In the genomic region with DNA sequence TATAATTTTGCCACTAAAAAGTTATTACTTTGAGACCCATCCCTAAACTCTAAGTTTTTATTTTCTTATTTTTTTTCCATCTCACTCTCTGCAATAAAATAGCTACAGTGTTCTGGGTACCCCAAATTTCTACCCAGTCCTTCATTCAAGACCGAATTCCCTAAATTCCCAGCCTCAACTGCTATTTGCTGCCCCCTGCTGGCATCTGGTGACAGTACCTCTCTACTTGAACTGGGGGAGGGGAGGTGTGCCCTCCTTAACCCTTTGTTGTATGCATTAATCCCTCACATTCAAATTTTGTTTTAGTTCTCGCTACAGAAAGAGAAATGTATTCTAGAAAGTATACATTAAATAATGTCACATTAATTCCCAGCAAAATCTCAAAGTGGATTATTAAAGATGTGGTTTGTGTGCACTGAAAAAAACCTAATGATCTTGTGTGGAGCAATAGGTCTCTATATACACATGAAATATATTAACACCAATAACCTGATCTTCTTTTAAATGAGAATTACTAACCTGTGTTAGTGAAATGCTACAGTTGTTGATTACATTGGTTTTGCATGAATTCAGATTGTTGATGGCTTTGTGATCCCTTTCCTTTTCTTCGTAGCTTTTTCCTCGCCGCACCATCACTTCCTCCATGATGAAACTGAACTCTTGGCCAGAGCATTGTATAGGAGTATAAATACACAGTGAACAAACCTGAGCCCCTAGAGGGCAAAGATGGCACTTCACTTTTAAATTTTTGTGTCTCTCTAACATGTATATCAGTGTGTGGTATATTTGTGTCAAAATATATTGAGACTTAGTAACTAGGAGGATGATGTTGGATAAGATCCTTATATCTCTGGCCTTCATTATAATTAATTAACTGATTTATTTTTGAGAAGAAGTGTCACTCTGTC, we compare ENCODE assay signal across 8 cellular contexts.
DNase-seq lines count a peak whose midpoint lies in the region; ATAC-seq and TF ChIP-seq lines count a peak whose summit lies in the region.

No MANE protein-coding gene starts in this region.

- TF ChIP-seq POLR2A in breast epithelium (IDR thresholded peaks at IDR 0.05) (no peak), transverse colon (IDR thresholded peaks at IDR 0.05) (no peak)

- intact Hi-C loops in breast epithelium (cut with DNase I; ENCODE audit: low total_unique reads) (no loop called here), left colon (cut with DNase I, micrococcal nuclease) (loop anchor here in 1 of 2 donors (5.0 kb wide), 1 partner anchor 1001 kb away; no protein-coding TSS in a partner anchor), transverse colon (cut with DNase I; ENCODE audit: low total_unique reads) (no loop called here)

- H3K27ac ChIP-seq in breast epithelium: no peak overlapping the region
- no peak overlapping the region for H3K27ac ChIP-seq in transverse colon

- no peak overlapping the region for H3K4me3 ChIP-seq in breast epithelium
- H3K4me3 ChIP-seq in transverse colon: no peak overlapping the region

- TF ChIP-seq EP300 in transverse colon (IDR thresholded peaks at IDR 0.05; ENCODE audit: low read depth): no peak

- H3K36me3 ChIP-seq in breast epithelium (no peaks in the 10 kb centered on the region), transverse colon (no peaks in the 10 kb centered on the region)

- no peak overlapping the region for H3K4me3 Mint-ChIP-seq in stimulated activated naive B cell treated with anti-CD40 and anti-IgM and Interleukin-4, amounts not matched to agents 10 μg/mL and 1 μg/mL and 100 μg/mL, for 72 hours

- peaks cover 2 to 3% of the 10 kb centered on the region in 2 donors for H3K9me3 Mint-ChIP-seq in stimulated activated naive B cell treated with anti-CD40 and anti-IgM and Interleukin-4, amounts not matched to agents 10 μg/mL and 1 μg/mL and 100 μg/mL, for 72 hours

- ATAC-seq in HG02610 (IDR thresholded peaks at IDR 0.05; ENCODE audit: unreplicated experiment): peak; percentile 51
- ATAC-seq in left colon: peak; percentile 55
- ATAC-seq in stimulated activated naive B cell treated with anti-CD40 and anti-IgM and Interleukin-4, amounts not matched to agents 10 μg/mL and 1 μg/mL and 100 μg/mL, for 72 hours (replicated peaks): no peak

- no peaks in the 10 kb centered on the region for H3K4me1 ChIP-seq in breast epithelium
- no peaks in the 10 kb centered on the region for H3K4me1 ChIP-seq in transverse colon

- no peaks in the 10 kb centered on the region for H3K36me3 Mint-ChIP-seq in stimulated activated naive B cell treated with anti-CD40 and anti-IgM and Interleukin-4, amounts not matched to agents 10 μg/mL and 1 μg/mL and 100 μg/mL, for 72 hours

- no peak overlapping the region for H3K27ac Mint-ChIP-seq in stimulated activated naive B cell treated with anti-CD40 and anti-IgM and Interleukin-4, amounts not matched to agents 10 μg/mL and 1 μg/mL and 100 μg/mL, for 72 hours

- WGBS in transverse colon (ENCODE audit: low coverage in 1 of 2), 2 donors: 68 to 70% methylated on average over 5 of the region's 5 CpGs

- in situ Hi-C loops in transverse colon (cut with MboI; ENCODE audit: low pct_ligation_motif_present in 1 of 4, low pct_unique_long_range_greater_than_20kb in 1 of 4, low sequenced_read_pairs in 3 of 4): loop anchor here in 2 of 4 donors (25.0 kb wide), 1 partner anchor 986 kb away; the partner anchor contains the start of gene BDNF (in 2 of the 2)

- no peaks in the 10 kb centered on the region for H3K9me3 ChIP-seq in breast epithelium
- H3K9me3 ChIP-seq in transverse colon: no peaks in the 10 kb centered on the region

- DNase-seq in stimulated activated CD4-positive, alpha-beta T cell treated with anti-CD3 and anti-CD28 coated beads, Interleukin-15, amount 100 ng/mL, for 24 hours: peak; percentile 46
- no peak for DNase-seq in stimulated activated CD4-positive, alpha-beta T cell treated with anti-CD3 and anti-CD28 coated beads, Interleukin-4, amount 100 ng/mL, for 24 hours
- peak; percentile 19 for DNase-seq in NCI-H748 treated with DMSO at 0.1 percent for 48 hours (lab: John Stamatoyannopoulos, UW)
- no peak for DNase-seq in breast epithelium (ENCODE audit: low spot score in 2 of 2)
- peak in 1 of 2 donors; percentile 58 for DNase-seq in left colon
- DNase-seq in transverse colon: peak; percentile 36
- no peak for DNase-seq in stimulated activated naive B cell treated with anti-CD40 and anti-IgM and Interleukin-4, amounts not matched to agents 10 μg/mL and 1 μg/mL and 100 μg/mL, for 72 hours

- TF ChIP-seq CTCF in breast epithelium (IDR thresholded peaks at IDR 0.05) (peak in 2 of 3 donors; percentile 25 to 71), transverse colon (IDR thresholded peaks at IDR 0.05) (peak; percentile 50 to 70 (median 64))

- H3K27me3 ChIP-seq in breast epithelium (no peaks in the 10 kb centered on the region), transverse colon (no peaks in the 10 kb centered on the region)

- no peaks in the 10 kb centered on the region for H3K4me1 Mint-ChIP-seq in stimulated activated naive B cell treated with anti-CD40 and anti-IgM and Interleukin-4, amounts not matched to agents 10 μg/mL and 1 μg/mL and 100 μg/mL, for 72 hours

- H3K27me3 Mint-ChIP-seq in stimulated activated naive B cell treated with anti-CD40 and anti-IgM and Interleukin-4, amounts not matched to agents 10 μg/mL and 1 μg/mL and 100 μg/mL, for 72 hours: no peaks in the 10 kb centered on the region

Comparison
In these comparisons a context has a peak if more than half of its experiments do, and no peak if none do; other contexts are left out.
1. DNase-seq: peak in stimulated activated CD4-positive, alpha-beta T cell treated with anti-CD3 and anti-CD28 coated beads, Interleukin-15, amount 100 ng/mL, for 24 hours (single experiment), NCI-H748 treated with DMSO at 0.1 percent for 48 hours (single experiment) and transverse colon (single experiment); none in stimulated activated CD4-positive, alpha-beta T cell treated with anti-CD3 and anti-CD28 coated beads, Interleukin-4, amount 100 ng/mL, for 24 hours (single experiment), breast epithelium (0 of 2) and stimulated activated naive B cell treated with anti-CD40 and anti-IgM and Interleukin-4, amounts not matched to agents 10 μg/mL and 1 μg/mL and 100 μg/mL, for 72 hours (single experiment).
2. ATAC-seq: peak in HG02610 (single experiment) and left colon (single experiment); none in stimulated activated naive B cell treated with anti-CD40 and anti-IgM and Interleukin-4, amounts not matched to agents 10 μg/mL and 1 μg/mL and 100 μg/mL, for 72 hours (0 of 2).